In the genomic region with DNA sequence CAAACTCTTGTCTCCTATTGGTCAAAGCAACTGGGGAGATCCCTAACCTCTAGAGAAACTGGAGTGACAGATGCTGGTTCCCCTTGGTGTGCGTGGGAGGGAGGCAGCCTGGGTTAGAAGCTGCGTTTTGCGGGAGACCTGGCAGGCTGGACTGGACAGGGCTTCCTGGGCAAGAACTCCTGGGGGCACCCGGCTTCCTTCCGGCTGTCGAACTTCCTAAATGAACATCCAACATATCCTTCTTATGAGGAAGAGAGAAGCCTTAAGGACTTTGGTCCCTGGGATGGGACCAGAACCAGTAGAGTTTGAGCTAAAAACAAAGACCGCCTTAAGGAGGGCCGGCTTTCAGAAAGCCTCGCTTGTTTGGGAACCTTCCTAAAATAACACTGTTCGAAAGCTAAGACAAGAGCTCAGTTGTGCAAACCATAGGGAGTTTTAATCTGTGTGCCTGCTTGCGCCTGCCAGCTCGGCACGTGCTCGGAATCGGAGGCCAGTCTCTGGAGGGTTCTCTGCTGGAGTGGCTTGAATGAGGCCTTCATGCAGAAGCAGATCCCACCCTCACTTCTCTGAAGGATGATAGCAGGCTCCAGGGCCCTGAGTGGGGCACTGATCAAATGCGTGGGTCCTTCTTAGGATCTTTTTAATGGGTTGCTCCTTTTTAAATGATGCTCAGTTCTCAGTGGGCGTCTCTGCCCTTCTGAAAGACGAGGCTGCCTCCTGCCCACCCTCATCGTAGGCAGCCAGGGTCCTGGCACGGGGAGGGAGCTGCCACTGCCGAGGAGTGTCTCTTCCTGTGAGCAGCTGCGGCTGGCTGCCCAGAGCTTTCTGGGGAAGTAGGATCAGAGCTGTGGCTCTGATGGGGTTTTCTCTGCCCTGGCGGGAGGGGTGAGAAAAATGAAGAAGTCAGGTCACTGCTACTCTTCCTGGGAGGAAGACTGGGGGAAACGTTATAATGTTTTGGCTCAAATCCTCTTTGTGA, we compare ENCODE assay signal across 10 cellular contexts. TPM values are rescaled to one million over a fixed set of nuclear protein-coding genes. Genes with fewer than 3 reads are reported as not detected.
DNase-seq lines count a peak whose midpoint lies in the region; ATAC-seq and TF ChIP-seq lines count a peak whose summit lies in the region.
"Had no signal": no experiment of that assay in that cellular context is flagged by ENCODE, and none has a peak within 500 bp of the region (broad histone marks: within the 10 kb centered on the region; RNA-seq: fewer than 3 reads in every experiment).

No MANE protein-coding gene starts in this region.

- no peak overlapping the region for H3K4me3 Mint-ChIP-seq in HFFc6
- H3K4me3 Mint-ChIP-seq: WTC11 had no signal

- H3K27me3 ChIP-seq in osteoblast (ENCODE audit: insufficient read depth, low read length), result peaks cover 52% of the 10 kb centered on the region

- H4K20me1 ChIP-seq in osteoblast (ENCODE audit: insufficient read depth, low read length), result no peaks in the 10 kb centered on the region

- H3K4me3 ChIP-seq in osteoblast (ENCODE audit: insufficient read depth, low read length), result no peak overlapping the region

- no peak overlapping the region for H3K27ac Mint-ChIP-seq in HFFc6
- H3K27ac Mint-ChIP-seq: WTC11 had no signal

- no peaks in the 10 kb centered on the region for H3K36me3 ChIP-seq in osteoblast (ENCODE audit: insufficient read depth, low read length)

- ATAC-seq in HG03045 (IDR thresholded peaks at IDR 0.05; ENCODE audit: unreplicated experiment), result no peak
- ATAC-seq: WTC11 had no signal

- H3K9me3 ChIP-seq in osteoblast (ENCODE audit: low read depth, low read length), result no peaks in the 10 kb centered on the region

- H2AFZ ChIP-seq in osteoblast (ENCODE audit: low read length), result peak overlapping the region; percentile 13

- H3K79me2 ChIP-seq in osteoblast (ENCODE audit: insufficient read depth, low read length), result no peaks in the 10 kb centered on the region

- H3K4me1 Mint-ChIP-seq in HFFc6 (ENCODE audit: low read depth), result no peaks in the 10 kb centered on the region

- DNase-seq in COLO829 (ENCODE audit: low spot score) (peak; percentile 83), RPMI8226 (peak; percentile 26), fibroblast of peridontal ligament (ENCODE audit: extremely low read depth) (peak; percentile 45), osteoblast (ENCODE audit: insufficient read length, low spot score, missing footprints) (peak; percentile 83), ecto neural progenitor cell (ENCODE audit: low spot score) (no peak), HFFc6 (no peak)
- DNase-seq in stimulated activated CD4-positive, alpha-beta T cell treated with anti-CD3 and anti-CD28 coated beads, Interleukin-15, amount 100 ng/mL, for 24 hours, result no peak
- DNase-seq: stimulated activated CD4-positive, alpha-beta T cell treated with anti-CD3 and anti-CD28 coated beads, Interleukin-2, amount 100 ng/mL, for 24 hours had no signal

- no peaks in the 10 kb centered on the region for H3K36me3 Mint-ChIP-seq in HFFc6 (ENCODE audit: low read depth)
- H3K36me3 Mint-ChIP-seq: WTC11 had no signal

- H3K4me2 ChIP-seq in osteoblast (ENCODE audit: insufficient read depth, low read length), result no peak overlapping the region

- no peak overlapping the region for H3K27ac ChIP-seq in osteoblast (ENCODE audit: low read depth, low read length)

- peaks cover 49% of the 10 kb centered on the region for H3K27me3 Mint-ChIP-seq in HFFc6 (ENCODE audit: insufficient read depth)

- TF ChIP-seq CTCF in osteoblast (IDR thresholded peaks at IDR 0.05; ENCODE audit: extremely low read depth, low read depth, low read length) (no peak), HFFc6 (IDR thresholded peaks at IDR 0.05) (no peak)

- H3K9me3 Mint-ChIP-seq in HFFc6, result no peaks in the 10 kb centered on the region
- H3K9me3 Mint-ChIP-seq: WTC11 had no signal

- H3K4me1 ChIP-seq in osteoblast (ENCODE audit: insufficient read depth, low read length), result peaks cover 7% of the 10 kb centered on the region

RNA-seq across cellular contexts. Expression of a gene that starts 30.8 kb away (rescaled TPM):
- total RNA-seq in osteoblast, result 1.1 TPM in 1 of 2 replicates, not detected in the other
- under 1 TPM in 5 of 6 experiments, not detected in 1; 0.05 to 0.20 (median 0.14) TPM for total RNA-seq in HFFc6 (2021; fragmentation: NEBNext Ultra II Directional; extraction: Animal tissue kit (Norgen Biotek cat#: 25700))

Comparison
In these comparisons a context has a peak if more than half of its experiments do, and no peak if none do; other contexts are left out.
1. DNase-seq: peak in COLO829 (single experiment), RPMI8226 (single experiment), fibroblast of peridontal ligament (single experiment) and osteoblast (single experiment); none in ecto neural progenitor cell (single experiment), stimulated activated CD4-positive, alpha-beta T cell treated with anti-CD3 and anti-CD28 coated beads, Interleukin-15, amount 100 ng/mL, for 24 hours (single experiment) and HFFc6 (single experiment).